ENCODE assay signal across 8 cellular contexts in genomic region chr4:52983563-52984303, GRCh38.
A peak's percentile ranks its signal among the peaks of the same experiment; 100 is the strongest.
DNase-seq lines count a peak whose midpoint lies in the region; ATAC-seq, FAIRE-seq and TF ChIP-seq lines count a peak whose summit lies in the region.

No MANE protein-coding gene starts in this region.

- H3K14ac ChIP-seq in H1 (ENCODE audit: insufficient read length): no peak overlapping the region

- no peak overlapping the region for H2BK15ac ChIP-seq in H1 (ENCODE audit: low read length)

- POLR2A ChIA-PET in Panc1 (lab: Charles Lee): no interaction called here
- POLR2A ChIA-PET in H1 (lab: Charles Lee; ENCODE audit: partially characterized antibody): interaction anchor here (0.6 to 1.8 kb wide), 6 partner anchors 120 to 326 kb away, joined by 3 to 8 read pairs (median 3); no protein-coding TSS in a partner anchor

- no peak overlapping the region for H4K8ac ChIP-seq in H1 (ENCODE audit: extremely low read depth, insufficient read depth, low read length)

- no peak overlapping the region for H2AFZ ChIP-seq in H1 (ENCODE audit: low read length)

- H3K27me3 ChIP-seq in Panc1 (ENCODE audit: control insufficient read depth, insufficient read depth, low read length): no peaks in the 10 kb centered on the region
- no peaks in the 10 kb centered on the region for H3K27me3 ChIP-seq in H1 (replicated peaks in 1 of 4; ENCODE audit: control insufficient read depth in 3 of 4, extremely low read depth in 1 of 4, insufficient read depth in 3 of 4, low read length in 3 of 4)

- no peak overlapping the region for H3K23ac ChIP-seq in H1 (ENCODE audit: insufficient read length)

- BruUV-seq in Panc1 (replicated peaks; lab: Mats Ljungman, UMichigan): no TSS peak

- TF ChIP-seq RAD21 in H1 (IDR thresholded peaks at IDR 0.05 in 1 of 2, conservative IDR thresholded peaks at IDR 0.05 in 1 of 2; ENCODE audit: low read depth in 2 of 2, low read length in 2 of 2): peak; percentile 76 to 78

- H3K56ac ChIP-seq in H1 (replicated peaks; ENCODE audit: insufficient read length, low read depth, low read length): no peak overlapping the region

- H4K20me1 ChIP-seq in H1 (replicated peaks in 1 of 2; ENCODE audit: control insufficient read depth in 1 of 2, insufficient read depth in 2 of 2, low read length in 2 of 2): no peaks in the 10 kb centered on the region

- WGBS in H1 (ENCODE audit: extremely low coverage in 1 of 2, insufficient coverage in 1 of 2, insufficient read length in 1 of 2, insufficient replicate concordance in 2 of 2, low coverage in 1 of 2, low lambda C conversion rate in 2 of 2, missing lambda C conversion rate in 1 of 2), 2 experiments: 26% methylated on average over 1 of the region's 1 CpG; no CpG with 5 or more reads in 1 of the 2 experiments

- 0 out of 2 replicates have a peak, but pooled peaks cover 2% of the 10 kb centered on the region for H3K23me2 ChIP-seq in H1 (ENCODE audit: low read depth, low read length)

- H3K4me2 ChIP-seq in H1 (ENCODE audit: insufficient read depth in 1 of 2, low read depth in 2 of 2, low read length in 2 of 2): no peak overlapping the region

- no peak overlapping the region for H4K5ac ChIP-seq in H1 (ENCODE audit: insufficient read length, low read depth, low read length)

- peak; percentile 54; the same call in 1 of the 2 replicates for TF ChIP-seq CTCF in Panc1 (IDR thresholded peaks at IDR 0.05)
- peak in 2 of 3 experiments; percentile 45 to 52; a peak in 2 of 4 replicates for TF ChIP-seq CTCF in H1 (IDR thresholded peaks at IDR 0.05; ENCODE audit: control extremely low read depth in 1 of 3, insufficient read depth in 1 of 3, low read depth in 1 of 3, low read length in 3 of 3)

- no peaks in the 10 kb centered on the region for H3K9me3 ChIP-seq in Panc1 (ENCODE audit: control insufficient read depth, insufficient read depth, low read depth, low read length)
- no peaks in the 10 kb centered on the region for H3K9me3 ChIP-seq in H1 (ENCODE audit: insufficient read depth in 2 of 2, low read depth in 1 of 2, low read length in 1 of 2)

- intact Hi-C loops in Panc1 (cut with micrococcal nuclease; ENCODE audit: unreplicated experiment): loop anchor here (2.0 to 10.0 kb wide), 4 partner anchors 73 to 749 kb away; no protein-coding TSS in a partner anchor

- no peak for TF ChIP-seq EP300 in H1 (IDR thresholded peaks at IDR 0.05; ENCODE audit: borderline replicate concordance in 1 of 2, low read depth in 2 of 2, low read length in 2 of 2)

- H3K27ac ChIP-seq in Panc1 (ENCODE audit: low read length): no peak overlapping the region
- no peak overlapping the region for H3K27ac ChIP-seq in H1 (ENCODE audit: low read depth, low read length)

- FAIRE-seq in H1 (lab: Jason Lieb, UNC): peak; percentile 79

- H2BK5ac ChIP-seq in H1 (ENCODE audit: low read depth, low read length): no peak overlapping the region

- ATAC-seq in GM18907 (IDR thresholded peaks at IDR 0.05; ENCODE audit: unreplicated experiment) (peak; percentile 75), Panc1 (no peak)

- no peak overlapping the region for H2BK120ac ChIP-seq in H1 (replicated peaks; ENCODE audit: low read depth, low read length)

- H3K4ac ChIP-seq in H1 (replicated peaks; ENCODE audit: insufficient read length, low read depth, low read length): no peak overlapping the region

- H2BK12ac ChIP-seq in H1 (ENCODE audit: low read depth, low read length): no peak overlapping the region

- H3K79me1 ChIP-seq in H1 (ENCODE audit: low read depth, low read length): no peaks in the 10 kb centered on the region

- H3K79me2 ChIP-seq in H1 (ENCODE audit: control insufficient read depth in 1 of 2, insufficient read depth in 2 of 2, low read length in 2 of 2): no peaks in the 10 kb centered on the region

- no peak for TF ChIP-seq POLR2A in H1 (IDR thresholded peaks at IDR 0.05; ENCODE audit: control extremely low read depth in 1 of 2, low read depth in 2 of 2, low read length in 2 of 2)

- no peak overlapping the region for H2AK5ac ChIP-seq in H1 (ENCODE audit: low read depth, low read length)

- no peak overlapping the region for H3K4me3 ChIP-seq in Panc1 (ENCODE audit: low read depth in 2 of 2, low read length in 2 of 2)
- no peak overlapping the region for H3K4me3 ChIP-seq in H1 (ENCODE audit: extremely low read depth in 1 of 4, insufficient read depth in 2 of 4, low read depth in 3 of 4, low read length in 4 of 4)

- CTCF ChIA-PET in Panc1 (lab: Charles Lee): no interaction called here
- CTCF ChIA-PET in H1 (lab: Charles Lee; ENCODE audit: partially characterized antibody): interaction anchor here (0.6 to 8.3 kb wide), 40 partner anchors 9 to 881 kb away, joined by 3 to 76 read pairs (median 4); no protein-coding TSS in a partner anchor

- no peak overlapping the region for H3K18ac ChIP-seq in H1 (ENCODE audit: extremely low read depth, low read length)

- no peak overlapping the region for H4K91ac ChIP-seq in H1 (replicated peaks; ENCODE audit: insufficient read length, low read length)

- H3K36me3 ChIP-seq in Panc1 (ENCODE audit: control insufficient read depth, insufficient read depth, low read length) (no peaks in the 10 kb centered on the region), H1 (ENCODE audit: control insufficient read depth in 2 of 4, insufficient read depth in 4 of 4, low read length in 3 of 4) (no peaks in the 10 kb centered on the region)

- no peak overlapping the region for H2BK20ac ChIP-seq in H1 (ENCODE audit: low read length)

- DNase-seq in CD1c-positive myeloid dendritic cell (ENCODE audit: extremely low spot score) (peak; percentile 64), LHCN-M2 (ENCODE audit: low read depth) (peak; percentile 57), Panc1 (ENCODE audit: low read depth, low spot score) (peak; percentile 18), H1 (ENCODE audit: low read depth in 1 of 2, low spot score in 2 of 2) (no peak), medulla oblongata (ENCODE audit: extremely low spot score) (peak; percentile 85), GDM1 (lab: John Stamatoyannopoulos, UW) (no peak)
- no peak for DNase-seq in activated effector memory CD4-positive, alpha-beta T cell treated with Interleukin-2 at 50 U/mL for 16 hours

- in situ Hi-C loops in Panc1 (cut with HindIII; ENCODE audit: low pct_unique_long_range_greater_than_20kb, low sequenced_read_pairs): no loop called here

- no peak overlapping the region for H3K9ac ChIP-seq in H1 (replicated peaks in 1 of 4; ENCODE audit: extremely low read depth in 1 of 4, low read depth in 3 of 4, low read length in 3 of 4)

- H3K4me1 ChIP-seq in Panc1 (ENCODE audit: control insufficient read depth, insufficient read depth, low read length): no peaks in the 10 kb centered on the region
- no peaks in the 10 kb centered on the region; a peak in 1 of 7 replicates for H3K4me1 ChIP-seq in H1 (replicated peaks in 1 of 4; ENCODE audit: control insufficient read depth in 3 of 4, insufficient read depth in 4 of 4, low read length in 3 of 4)

TF ChIP-seq in H1, 55 proteins besides CTCF, POLR2A, EP300 and RAD21 (continues in another document):
- no peak for TF ChIP-seq NANOG (IDR thresholded peaks at IDR 0.05; ENCODE audit: insufficient read depth, low read depth, low read length, poor library complexity, severe bottlenecking)
- TF ChIP-seq KDM4A (IDR thresholded peaks at IDR 0.05; ENCODE audit: low read depth, low read length, severe bottlenecking): no peak
- no peak for TF ChIP-seq RFX5 (IDR thresholded peaks at IDR 0.05; ENCODE audit: borderline replicate concordance, low read depth, low read length)
- TF ChIP-seq KDM5A (IDR thresholded peaks at IDR 0.05; ENCODE audit: low read length): no peak
- TF ChIP-seq TAF7 (optimal IDR thresholded peaks at IDR 0.05; ENCODE audit: borderline replicate concordance, low read depth, low read length): no peak
- no peak for TF ChIP-seq GABPA (IDR thresholded peaks at IDR 0.05; ENCODE audit: borderline replicate concordance, insufficient read depth, low read length)
- no peak for TF ChIP-seq SRF (IDR thresholded peaks at IDR 0.05; ENCODE audit: low read depth, low read length)
- no peak for TF ChIP-seq CREB1 (IDR thresholded peaks at IDR 0.05)
- TF ChIP-seq ATF2 (IDR thresholded peaks at IDR 0.05; ENCODE audit: low read length): no peak

Comparison
In these comparisons a context has a peak if more than half of its experiments do, and no peak if none do; other contexts are left out.
1. DNase-seq: peak in CD1c-positive myeloid dendritic cell (single experiment), LHCN-M2 (single experiment), Panc1 (single experiment) and medulla oblongata (single experiment); none in H1 (0 of 2), GDM1 (single experiment) and activated effector memory CD4-positive, alpha-beta T cell treated with Interleukin-2 at 50 U/mL for 16 hours (single experiment).